Comparison of ENCODE assay signal across 1 cellular context in the genomic region with DNA sequence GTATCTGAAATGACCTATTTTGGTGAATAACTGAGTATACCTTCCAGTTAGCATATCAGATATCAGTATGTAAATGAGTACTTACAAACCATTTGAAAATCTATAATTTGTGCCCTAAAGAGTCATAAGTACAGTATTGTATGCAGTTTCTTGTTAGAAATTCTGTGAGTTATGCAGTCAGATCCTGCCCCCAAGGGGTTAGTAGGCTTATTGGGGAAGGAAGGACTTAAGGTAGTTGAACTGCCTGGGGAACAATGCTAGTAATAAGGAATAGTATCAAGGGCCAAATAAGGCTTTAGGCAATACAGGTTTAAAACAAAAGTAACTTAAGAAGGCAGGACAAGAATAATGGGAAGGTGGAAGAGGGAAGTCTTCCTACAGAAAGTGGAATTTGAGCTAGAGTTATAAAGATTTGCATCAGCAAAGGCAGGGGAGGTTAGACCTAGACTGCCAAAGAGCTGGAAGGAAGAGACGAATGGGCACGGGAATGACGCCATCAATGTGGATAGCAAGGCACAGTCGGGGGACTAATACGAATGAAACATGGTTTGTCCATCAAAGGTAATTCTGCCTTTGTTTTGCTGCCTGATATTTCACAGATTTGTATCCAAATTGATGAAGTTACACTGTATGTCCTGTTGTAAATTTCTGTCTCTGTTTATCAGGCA.
TF ChIP-seq lines count a peak whose summit lies in the region.

No MANE protein-coding gene starts in this region.

TF ChIP-seq in GM23338, 12 proteins besides CTCF, POLR2A, EP300 and RAD21 (continued from another document):
- TF ChIP-seq, protein P1, sequence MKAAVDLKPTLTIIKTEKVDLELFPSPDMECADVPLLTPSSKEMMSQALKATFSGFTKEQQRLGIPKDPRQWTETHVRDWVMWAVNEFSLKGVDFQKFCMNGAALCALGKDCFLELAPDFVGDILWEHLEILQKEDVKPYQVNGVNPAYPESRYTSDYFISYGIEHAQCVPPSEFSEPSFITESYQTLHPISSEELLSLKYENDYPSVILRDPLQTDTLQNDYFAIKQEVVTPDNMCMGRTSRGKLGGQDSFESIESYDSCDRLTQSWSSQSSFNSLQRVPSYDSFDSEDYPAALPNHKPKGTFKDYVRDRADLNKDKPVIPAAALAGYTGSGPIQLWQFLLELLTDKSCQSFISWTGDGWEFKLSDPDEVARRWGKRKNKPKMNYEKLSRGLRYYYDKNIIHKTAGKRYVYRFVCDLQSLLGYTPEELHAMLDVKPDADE (IDR thresholded peaks at IDR 0.05), result no peak
